Comparison of ENCODE assay signal across 8 cellular contexts in genomic region chr14:35122696-35123387, GRCh38. TPM values are rescaled to one million over a fixed set of nuclear protein-coding genes. Genes with fewer than 3 reads are reported as not detected.
DNase-seq lines count a peak whose midpoint lies in the region; ATAC-seq and TF ChIP-seq lines count a peak whose summit lies in the region.

No MANE protein-coding gene starts in this region.

- H3K9me3 ChIP-seq in Loucy (ENCODE audit: insufficient read depth, low read depth, low read length) (no peaks in the 10 kb centered on the region), skeletal muscle tissue (ENCODE audit: control insufficient read depth in 3 of 3, low read length in 3 of 3) (no peaks in the 10 kb centered on the region)

- peaks cover 4% of the 10 kb centered on the region for H4K20me1 ChIP-seq in Loucy (ENCODE audit: insufficient read depth, low read length, poor library complexity, severe bottlenecking)

- intact Hi-C loops in posterior cingulate gyrus (cut with DNase I) = loop anchor here (1.0 to 10.0 kb wide), 3 partner anchors 77 to 248 kb away; partner anchors contain the start of genes BAZ1A, FAM177A1 and PSMA6

- H3K4me2 ChIP-seq in Loucy (ENCODE audit: low read depth, low read length, poor library complexity, severe bottlenecking) = peak overlapping the region; percentile 93

- TF ChIP-seq CTCF in AG04449 (IDR thresholded peaks at IDR 0.05; ENCODE audit: insufficient read depth, low read length, missing control alignments) (no peak), Loucy (conservative IDR thresholded peaks at IDR 0.05; ENCODE audit: low read length) (no peak)

- peak overlapping the region; percentile 97 for H3K4me3 ChIP-seq in AG04449 (ENCODE audit: low read depth, low read length)
- peak overlapping the region; percentile 91 for H3K4me3 ChIP-seq in Loucy (ENCODE audit: low read length, poor library complexity, severe bottlenecking)
- peak overlapping the region; percentile 98 for H3K4me3 ChIP-seq in iPS-11a (ENCODE audit: low read depth, low read length)
- H3K4me3 ChIP-seq in skeletal muscle tissue (ENCODE audit: low read length in 3 of 3) = peak overlapping the region; percentile 92 to 97 (median 97)

- H3K36me3 ChIP-seq in Loucy (ENCODE audit: insufficient read depth, low read length) (no peaks in the 10 kb centered on the region), skeletal muscle tissue (ENCODE audit: control insufficient read depth in 3 of 3, insufficient read depth in 3 of 3, low read length in 3 of 3) (peaks cover 2 to 5% (median 2%) of the 10 kb centered on the region in 3 donors)

- CTCF ChIA-PET in AG04449 (lab: Yijun Ruan, JAX) = interaction anchor here (1.5 to 4.3 kb wide), 3 partner anchors 17 to 297 kb away, joined by 3 to 30 read pairs (median 6); no protein-coding TSS in a partner anchor

- peaks cover 70% of the 10 kb centered on the region for H3K79me2 ChIP-seq in Loucy (ENCODE audit: insufficient read depth, low read length)

- H3K4me1 ChIP-seq in Loucy (ENCODE audit: insufficient read depth, low read length, poor library complexity, severe bottlenecking) (peaks cover 40% of the 10 kb centered on the region), skeletal muscle tissue (ENCODE audit: control insufficient read depth in 3 of 3, insufficient read depth in 3 of 3, low read length in 3 of 3) (peaks cover 14 to 21% (median 15%) of the 10 kb centered on the region in 3 donors)

- peak overlapping the region; percentile 96 for H2AFZ ChIP-seq in Loucy (ENCODE audit: low read length)

- peak; percentile 37 for ATAC-seq in GM18502 (IDR thresholded peaks at IDR 0.05; ENCODE audit: poor library complexity, unreplicated experiment)

- H3K27ac ChIP-seq in skeletal muscle tissue (ENCODE audit: low read depth, low read length) = peak overlapping the region; percentile 96

- POLR2A ChIA-PET in AG04449 (lab: Yijun Ruan, JAX) = interaction anchor here (0.6 to 0.8 kb wide), 2 partner anchors 8 to 473 kb away, joined by 3 read pairs; no protein-coding TSS in a partner anchor

- DNase-seq in AG04449 (ENCODE audit: low read depth, low spot score) (no peak), amniotic epithelial cell (ENCODE audit: low read depth) (peak; percentile 58), DMS153 treated with DMSO at 0.1 percent for 48 hours (lab: John Stamatoyannopoulos, UW; ENCODE audit: unreplicated experiment) (no peak), posterior cingulate gyrus (no peak)

- no peaks in the 10 kb centered on the region for H3F3A ChIP-seq in Loucy (ENCODE audit: low read depth)

- peak overlapping the region; percentile 89 for H3K9ac ChIP-seq in Loucy (ENCODE audit: low read depth, low read length, poor library complexity, severe bottlenecking)
- H3K9ac ChIP-seq in skeletal muscle tissue (ENCODE audit: low read depth in 1 of 3, low read length in 3 of 3) = peak overlapping the region; percentile 91 to 98 (median 98)

- H3K9me2 ChIP-seq in Loucy (replicated peaks; ENCODE audit: low read depth, low read length) = no peaks in the 10 kb centered on the region

- H3K27me3 ChIP-seq in Loucy (ENCODE audit: insufficient read depth, low read length, poor library complexity, severe bottlenecking) (no peaks in the 10 kb centered on the region), skeletal muscle tissue (ENCODE audit: control insufficient read depth in 3 of 3, insufficient read depth in 3 of 3, low read length in 3 of 3) (no peaks in the 10 kb centered on the region)

RNA-seq across cellular contexts. Expression of gene PRORP, which starts 0.5 kb away (rescaled TPM):
- 17.2 TPM for total RNA-seq in skeletal muscle tissue

RNA-seq across cellular contexts. Expression of gene PPP2R3C, which starts 1.1 kb away (rescaled TPM):
- total RNA-seq in skeletal muscle tissue = 52.7 TPM
